Comparison of ENCODE assay signal across 21 cellular contexts in the genomic region with DNA sequence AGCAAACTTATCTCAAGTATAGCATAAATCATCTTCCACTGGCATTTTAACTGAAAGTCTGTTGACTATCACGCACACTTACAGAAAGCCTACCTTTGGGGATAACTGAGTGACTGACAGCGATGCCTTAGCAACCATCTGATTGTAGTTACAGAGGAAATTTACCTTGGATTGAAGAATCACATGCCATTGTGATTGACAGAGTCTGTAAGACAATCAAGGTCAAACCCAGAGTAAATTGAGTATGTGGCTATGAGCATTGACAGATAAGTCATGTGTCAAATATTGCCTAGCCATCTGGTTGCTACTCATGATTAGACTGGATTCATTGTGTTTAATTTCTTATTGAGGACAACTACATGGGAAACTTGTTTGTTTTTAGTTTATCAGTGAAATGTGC.
"Had no signal": no experiment of that assay in that cellular context is flagged by ENCODE, and none has a peak within 500 bp of the region (broad histone marks: within the 10 kb centered on the region; RNA-seq: fewer than 3 reads in every experiment).

No MANE protein-coding gene starts in this region.

- H3K36me3 ChIP-seq: SJSA1 had no signal

- H3K9me3 ChIP-seq: SK-N-SH had no signal

- H3K27me3 ChIP-seq: SJSA1 had no signal

- H3K4me2 ChIP-seq: SK-N-SH had no signal

- H3K4me3 ChIP-seq: SJSA1 had no signal

- DNase-seq: KBM-7, MV-4-11, NCI-H1048, NCI-H1105, NCI-H1417, NCI-H1436 treated with DMSO at 0.1 percent for 48 hours, NCI-H1694, NCI-H187 treated with DMSO at 0.1 percent for 48 hours, NCI-H2029 treated with DMSO at 0.1 percent for 48 hours, NCI-H2171 treated with DMSO at 0.1 percent for 48 hours, NCI-H345, NCI-H446 treated with DMSO at 0.1 percent for 48 hours, NCI-H510A treated with DMSO at 0.1 percent for 48 hours, NCI-H526, Right ventricle myocardium superior, RPMI8226, SIG-M5, SK-N-SH, SW 1271 had no signal

- H3K9me2 ChIP-seq: SK-N-SH had no signal

- H3K27ac ChIP-seq: SJSA1 had no signal

- FAIRE-seq: RCC 7860 had no signal

- H3K4me1 ChIP-seq: SJSA1 had no signal
